20 cellular contexts compared by ENCODE assay signal in genomic region chr7:151954866-151955820, GRCh38. TPM values are rescaled to one million over a fixed set of nuclear protein-coding genes. Genes with fewer than 3 reads are reported as not detected.
A peak's percentile ranks its signal among the peaks of the same experiment; 100 is the strongest.
DNase-seq lines count a peak whose midpoint lies in the region; ATAC-seq and TF ChIP-seq lines count a peak whose summit lies in the region.
"Had no signal": no experiment of that assay in that cellular context is flagged by ENCODE, and none has a peak within 500 bp of the region (broad histone marks: within the 10 kb centered on the region; RNA-seq: fewer than 3 reads in every experiment).

No MANE protein-coding gene starts in this region.

- H3K9ac ChIP-seq in neural progenitor cell: no peak overlapping the region

- no peak for TF ChIP-seq EP300 in gastroesophageal sphincter (IDR thresholded peaks at IDR 0.05)

- peak overlapping the region in 2 of 4 donors; percentile 19 to 42 for H3K27ac ChIP-seq in gastroesophageal sphincter
- H3K27ac ChIP-seq in neural progenitor cell: no peak overlapping the region
- H3K27ac ChIP-seq in testis: no peak overlapping the region

- peaks cover 10% of the 10 kb centered on the region for H3F3A ChIP-seq in neural progenitor cell (ENCODE audit: low read depth)

- peak overlapping the region; percentile 19 for H3K4me2 ChIP-seq in neural progenitor cell

- no peaks in the 10 kb centered on the region for H3K36me3 Mint-ChIP-seq in neural progenitor cell
- H3K36me3 Mint-ChIP-seq: CD14-positive monocyte had no signal

- H3K9me3 Mint-ChIP-seq in neural progenitor cell: peaks cover 6% of the 10 kb centered on the region
- H3K9me3 Mint-ChIP-seq: T-helper 1 cell treated with Interleukin-12 subunit alpha and Interleukin-12 subunit beta and Interleukin-4 antibody, amounts not matched to agents 30 μg/mL and 1 μg/mL, for 36 hours had no signal

- intact Hi-C loops in testis (cut with DNase I; ENCODE audit: low total_unique reads): no loop called here

- H3K9me3 ChIP-seq in gastroesophageal sphincter (peaks cover 0 to 7% (median 0%) of the 10 kb centered on the region in 3 donors), neural progenitor cell (ENCODE audit: low read depth) (no peaks in the 10 kb centered on the region), testis (no peaks in the 10 kb centered on the region)

- WGBS in gastroesophageal sphincter (ENCODE audit: low coverage in 1 of 2), 2 donors: 45 to 57% methylated on average over 15 to 18 of the region's 20 CpGs
- WGBS in testis, 2 donors: 35 to 46% methylated on average over 20 of the region's 20 CpGs

- ATAC-seq in gastroesophageal sphincter: peak; percentile 85
- ATAC-seq in HG03442 (IDR thresholded peaks at IDR 0.05; ENCODE audit: unreplicated experiment): no peak
- no peak for ATAC-seq in HG03342 (IDR thresholded peaks at IDR 0.05; ENCODE audit: unreplicated experiment)

- TF ChIP-seq POLR2A in gastroesophageal sphincter (IDR thresholded peaks at IDR 0.05): no peak
- no peak for TF ChIP-seq POLR2A in testis (IDR thresholded peaks at IDR 0.05)

- H2AFZ ChIP-seq in neural progenitor cell (replicated peaks): no peak overlapping the region

- TF ChIP-seq CTCF in gastroesophageal sphincter (IDR thresholded peaks at IDR 0.05) (no peak), neural progenitor cell (IDR thresholded peaks at IDR 0.05) (no peak), testis (IDR thresholded peaks at IDR 0.05) (no peak)

- H3K4me1 Mint-ChIP-seq in neural progenitor cell: peaks cover 12% of the 10 kb centered on the region
- H3K4me1 Mint-ChIP-seq: CD14-positive monocyte had no signal

- H3K4me3 ChIP-seq in gastroesophageal sphincter (no peak overlapping the region), neural progenitor cell (no peak overlapping the region), testis (peak overlapping the region; percentile 9 to 12)

- H3K79me2 ChIP-seq in neural progenitor cell (ENCODE audit: low read depth): no peaks in the 10 kb centered on the region

- H3K27ac Mint-ChIP-seq in neural progenitor cell: no peak overlapping the region
- H3K27ac Mint-ChIP-seq: activated naive CD4-positive, alpha-beta T cell treated with anti-CD3 and anti-CD28 coated beads for 36 hours; CD14-positive monocyte; T-helper 1 cell treated with Interleukin-12 subunit alpha and Interleukin-12 subunit beta and Interleukin-4 antibody, amounts not matched to agents 30 μg/mL and 1 μg/mL, for 36 hours had no signal

- H3K36me3 ChIP-seq in gastroesophageal sphincter (no peaks in the 10 kb centered on the region), neural progenitor cell (no peaks in the 10 kb centered on the region), testis (ENCODE audit: low read depth, missing control alignments) (no peaks in the 10 kb centered on the region)

- no peak overlapping the region for H3K4me3 Mint-ChIP-seq in neural progenitor cell
- H3K4me3 Mint-ChIP-seq: activated naive CD4-positive, alpha-beta T cell treated with anti-CD3 and anti-CD28 coated beads for 36 hours; T-helper 1 cell treated with Interleukin-12 subunit alpha and Interleukin-12 subunit beta and Interleukin-4 antibody, amounts not matched to agents 30 μg/mL and 1 μg/mL, for 36 hours had no signal

- no peaks in the 10 kb centered on the region for H4K20me1 ChIP-seq in neural progenitor cell (ENCODE audit: low read depth)

- H3K27me3 Mint-ChIP-seq in neural progenitor cell (ENCODE audit: insufficient read depth, low read depth): peaks cover 10% of the 10 kb centered on the region

- no peaks in the 10 kb centered on the region for H3K4me1 ChIP-seq in gastroesophageal sphincter
- peaks cover 18% of the 10 kb centered on the region for H3K4me1 ChIP-seq in neural progenitor cell
- H3K4me1 ChIP-seq in testis: no peaks in the 10 kb centered on the region

- DNase-seq in SK-N-DZ (ENCODE audit: low spot score) (peak; percentile 70), neural progenitor cell (ENCODE audit: low spot score) (peak; percentile 72), testis (peak; percentile 48), OCI-M1 (lab: John Stamatoyannopoulos, UW) (no peak), amygdala (lab: John Stamatoyannopoulos, UW) (no peak)
- DNase-seq: activated CD8-positive, alpha-beta memory T cell treated with anti-CD3 and anti-CD28 coated beads, Interleukin-2, amount 50 U/mL, for 4 hours; activated naive CD4-positive, alpha-beta T cell treated with anti-CD3 and anti-CD28 coated beads for 36 hours; effector CD8-positive, alpha-beta T cell; NCI-H1930; NCI-H524; stimulated activated CD4-positive, alpha-beta T cell treated with anti-CD3 and anti-CD28 coated beads, Interleukin-4, amount 100 ng/mL, for 1 hour had no signal

- H3K27me3 ChIP-seq in gastroesophageal sphincter (peaks cover 10% of the 10 kb centered on the region), neural progenitor cell (no peaks in the 10 kb centered on the region), testis (no peaks in the 10 kb centered on the region)

RNA-seq across cellular contexts. Expression of gene GALNTL5, which starts 1.1 kb away (rescaled TPM):
- not detected in 2 replicates for polyA plus RNA-seq in SK-N-DZ (2014; cell fraction: cytosol; rRNA removed)
- not detected in 2 replicates for polyA plus RNA-seq in SK-N-DZ (2014; cell fraction: nucleus; rRNA removed)
- total RNA-seq in gastroesophageal sphincter (not detected), neural progenitor cell (ENCODE audit: low replicate concordance) (not detected in 2 replicates), testis (10 to 100 TPM; 17.5 to 36.2 TPM)
- polyA plus RNA-seq in testis (ENCODE audit: insufficient read depth, low read depth, low replicate concordance): 63.9 TPM
- total RNA-seq: activated naive CD4-positive, alpha-beta T cell treated with anti-CD3 and anti-CD28 coated beads for 36 hours; bronchial epithelial cell; HT-29; myocyte; RPMI7951 had no signal
- polyA plus RNA-seq: CD14-positive monocyte had no signal

Comparison
In these comparisons a context has a peak if more than half of its experiments do, and no peak if none do; other contexts are left out.
1. DNase-seq: peak in SK-N-DZ (single experiment), neural progenitor cell (single experiment) and testis (single experiment); none in OCI-M1 (single experiment) and amygdala (0 of 56).
2. H3K4me3 ChIP-seq: peak in testis (2 of 2); none in gastroesophageal sphincter (0 of 2) and neural progenitor cell (single experiment).
3. RNA of gene GALNTL5, which starts 1.1 kb away (total RNA-seq): 17.5 to 36.2 TPM in testis; not detected in gastroesophageal sphincter and not detected in neural progenitor cell; every median in the first group is over 10 times any median in the second.